ENCODE assay signal across 18 cellular contexts in the genomic region with DNA sequence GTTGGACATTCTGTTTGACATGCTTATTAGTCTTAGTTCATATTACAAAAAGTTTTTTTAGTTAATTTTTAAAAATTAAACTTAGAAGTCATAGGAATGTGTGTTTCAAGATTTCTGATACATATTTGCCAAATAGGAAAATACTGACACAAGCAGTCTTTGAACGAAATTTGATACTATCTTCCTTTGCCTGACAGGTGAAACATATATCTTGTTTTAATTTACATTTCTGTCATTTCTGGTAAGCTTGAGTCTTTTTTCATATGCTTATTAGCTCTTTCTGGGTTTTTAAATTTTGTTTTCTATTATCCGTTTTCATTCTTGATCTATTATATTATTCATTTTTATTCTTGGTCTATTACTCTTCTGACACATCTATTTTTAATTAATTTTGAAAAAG. TPM values are rescaled to one million over a fixed set of nuclear protein-coding genes. Genes with fewer than 3 reads are reported as not detected.
A peak's percentile ranks its signal among the peaks of the same experiment; 100 is the strongest.
DNase-seq lines count a peak whose midpoint lies in the region; ATAC-seq and TF ChIP-seq lines count a peak whose summit lies in the region.
"Had no signal": no experiment of that assay in that cellular context is flagged by ENCODE, and none has a peak within 500 bp of the region (broad histone marks: within the 10 kb centered on the region; RNA-seq: fewer than 3 reads in every experiment).

No MANE protein-coding gene starts in this region.

- no peak overlapping the region for H3K9ac ChIP-seq in smooth muscle cell (ENCODE audit: low read depth)
- H3K9ac ChIP-seq: BLaER1 treated with 17β-estradiol and CSF1 and Interleukin-3, amounts not matched to agents 10 nM and 100 nM had no signal

- H3K4me1 Mint-ChIP-seq in endothelial cell (ENCODE audit: unreplicated experiment), result peaks cover 60% of the 10 kb centered on the region
- H3K4me1 Mint-ChIP-seq: B cell had no signal

- H3K9me3 ChIP-seq in smooth muscle cell (replicated peaks; ENCODE audit: low read depth), result no peaks in the 10 kb centered on the region
- H3K9me3 ChIP-seq: BLaER1 treated with 17β-estradiol and CSF1 and Interleukin-3, amounts not matched to agents 10 nM and 100 nM had no signal

- DNase-seq in DMS53 (lab: John Stamatoyannopoulos, UW) (peak; percentile 38), NCI-H526 treated with DMSO at 0.1 percent for 48 hours (lab: John Stamatoyannopoulos, UW) (peak; percentile 90), endothelial cell (ENCODE audit: low spot score) (no peak), smooth muscle cell (lab: John Stamatoyannopoulos, UW; ENCODE audit: unreplicated experiment) (no peak), substantia nigra (lab: John Stamatoyannopoulos, UW) (no peak), NCI-H2029 (lab: John Stamatoyannopoulos, UW) (no peak)
- DNase-seq: 8988T; CD8-positive, alpha-beta memory T cell; COR-L47; DMS 273 treated with DMSO at 0.1 percent for 48 hours; DMS79; GF-D8; GOT3; H7 had no signal

- peaks cover 6% of the 10 kb centered on the region for H3K36me3 ChIP-seq in smooth muscle cell (ENCODE audit: low read depth)

- no peak for ATAC-seq in GM19395 (IDR thresholded peaks at IDR 0.05; ENCODE audit: unreplicated experiment)
- ATAC-seq: HCT116 had no signal

- peaks cover 5% of the 10 kb centered on the region for H3F3A ChIP-seq in smooth muscle cell (ENCODE audit: low read depth)

- no peak overlapping the region for H3K4me3 ChIP-seq in smooth muscle cell
- H3K4me3 ChIP-seq: BLaER1 treated with 17β-estradiol and CSF1 and Interleukin-3, amounts not matched to agents 10 nM and 100 nM had no signal

- peaks cover 98% of the 10 kb centered on the region for H3K79me2 ChIP-seq in smooth muscle cell (ENCODE audit: low read depth)

- no peaks in the 10 kb centered on the region for H3K27me3 ChIP-seq in smooth muscle cell (ENCODE audit: low read depth)
- H3K27me3 ChIP-seq: BLaER1 treated with 17β-estradiol and CSF1 and Interleukin-3, amounts not matched to agents 10 nM and 100 nM had no signal

- H3K27ac Mint-ChIP-seq in endothelial cell (ENCODE audit: unreplicated experiment), result peak overlapping the region; percentile 54
- H3K27ac Mint-ChIP-seq: B cell; CD8-positive, alpha-beta memory T cell had no signal

- 94% methylated on average over 2 of the region's 2 CpGs for WGBS in smooth muscle cell (ENCODE audit: low lambda C conversion rate)

- no peak overlapping the region for H3K4me3 Mint-ChIP-seq in endothelial cell (ENCODE audit: unreplicated experiment)
- H3K4me3 Mint-ChIP-seq: B cell; CD8-positive, alpha-beta memory T cell had no signal

- H3K4me1 ChIP-seq in smooth muscle cell (ENCODE audit: low read depth), result peaks cover 38% of the 10 kb centered on the region

- TF ChIP-seq CTCF in endothelial cell (IDR thresholded peaks at IDR 0.05; ENCODE audit: unreplicated experiment) (no peak), smooth muscle cell (IDR thresholded peaks at IDR 0.05; ENCODE audit: borderline replicate concordance, insufficient read depth, poor library complexity, severe bottlenecking) (no peak)

- H3K27ac ChIP-seq in smooth muscle cell (ENCODE audit: low read depth), result peak overlapping the region; percentile 54
- no peak overlapping the region for H3K27ac ChIP-seq in substantia nigra (ENCODE audit: low read depth, low read length, poor library complexity, severe bottlenecking)
- H3K27ac ChIP-seq: BLaER1 treated with 17β-estradiol and CSF1 and Interleukin-3, amounts not matched to agents 10 nM and 100 nM had no signal

- peaks cover 7% of the 10 kb centered on the region for H3K36me3 Mint-ChIP-seq in endothelial cell (ENCODE audit: low read depth, unreplicated experiment)

- no peaks in the 10 kb centered on the region for H3K27me3 Mint-ChIP-seq in endothelial cell (ENCODE audit: unreplicated experiment)
- H3K27me3 Mint-ChIP-seq: B cell; CD8-positive, alpha-beta memory T cell had no signal

- peaks cover 85% of the 10 kb centered on the region for H4K20me1 ChIP-seq in smooth muscle cell (ENCODE audit: low read depth)

- no peaks in the 10 kb centered on the region for H3K9me3 Mint-ChIP-seq in endothelial cell (ENCODE audit: unreplicated experiment)
- H3K9me3 Mint-ChIP-seq: CD8-positive, alpha-beta memory T cell had no signal

- no peak overlapping the region for H2AFZ ChIP-seq in smooth muscle cell (ENCODE audit: low read depth)

- no peak overlapping the region for H3K4me2 ChIP-seq in smooth muscle cell
- H3K4me2 ChIP-seq: BLaER1 treated with 17β-estradiol and CSF1 and Interleukin-3, amounts not matched to agents 10 nM and 100 nM had no signal

RNA-seq across cellular contexts. Expression of gene ITGAV, which starts 24.5 kb away (rescaled TPM):
- total RNA-seq in endothelial cell (ENCODE audit: unreplicated experiment) (154 TPM), smooth muscle cell (360 and 467 TPM in 2 replicates)
- 70.8 and 78.3 TPM in 2 replicates for polyA plus RNA-seq in smooth muscle cell

Comparison
In these comparisons a context has a peak if more than half of its experiments do, and no peak if none do; other contexts are left out.
1. DNase-seq: peak in DMS53 (single experiment) and NCI-H526 treated with DMSO at 0.1 percent for 48 hours (single experiment); none in endothelial cell (single experiment), smooth muscle cell (single experiment), substantia nigra (0 of 49) and NCI-H2029 (single experiment).